7 cellular contexts compared by ENCODE assay signal in genomic region chr9:80448996-80449395, GRCh38.
"Had no signal": no experiment of that assay in that cellular context is flagged by ENCODE, and none has a peak within 500 bp of the region (broad histone marks: within the 10 kb centered on the region; RNA-seq: fewer than 3 reads in every experiment).

No MANE protein-coding gene starts in this region.

- DNase-seq: GOT3, H9, HCEC 1CT, IMR-90 had no signal

- H3K4me3 Mint-ChIP-seq: H9 had no signal

- ATAC-seq: K562 had no signal

- H3K4me3 ChIP-seq: K562 had no signal

- FAIRE-seq: H54, HTR-8/SVneo, K562 had no signal
